ENCODE assay signal across 1 cellular context in the genomic region with DNA sequence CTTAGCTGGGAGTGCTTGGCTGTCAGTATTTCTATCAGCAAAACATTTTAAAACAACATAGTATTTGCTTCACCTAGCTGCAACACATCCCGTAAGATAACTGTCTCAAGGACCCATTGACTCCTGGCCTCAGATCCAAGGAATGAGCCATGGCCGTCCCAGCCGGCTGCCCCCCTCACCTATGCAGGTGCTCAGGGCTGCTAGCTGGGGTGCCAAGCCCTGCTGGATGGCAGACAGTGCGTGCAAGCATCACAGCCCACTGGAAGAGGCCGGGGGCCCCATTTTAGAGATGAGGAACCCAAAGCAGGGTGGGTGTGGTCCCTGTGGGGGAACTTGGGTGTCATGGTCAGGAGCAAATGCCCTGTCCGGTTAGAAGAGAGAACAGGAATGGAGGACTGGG.
A peak's percentile ranks its signal among the peaks of the same experiment; 100 is the strongest.
TF ChIP-seq lines count a peak whose summit lies in the region.

No MANE protein-coding gene starts in this region.

TF ChIP-seq in endothelial cell of umbilical vein, 7 proteins besides CTCF, POLR2A, EP300 and RAD21:
- TF ChIP-seq, protein P1, sequence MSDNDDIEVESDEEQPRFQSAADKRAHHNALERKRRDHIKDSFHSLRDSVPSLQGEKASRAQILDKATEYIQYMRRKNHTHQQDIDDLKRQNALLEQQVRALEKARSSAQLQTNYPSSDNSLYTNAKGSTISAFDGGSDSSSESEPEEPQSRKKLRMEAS (IDR thresholded peaks at IDR 0.05; ENCODE audit: insufficient read depth, insufficient read length), result no peak
- peak; percentile 30 for TF ChIP-seq POLR2AphosphoS5 (IDR thresholded peaks at IDR 0.05; ENCODE audit: insufficient read depth, low read depth, low read length)
